9 cellular contexts compared by ENCODE assay signal in the genomic region with DNA sequence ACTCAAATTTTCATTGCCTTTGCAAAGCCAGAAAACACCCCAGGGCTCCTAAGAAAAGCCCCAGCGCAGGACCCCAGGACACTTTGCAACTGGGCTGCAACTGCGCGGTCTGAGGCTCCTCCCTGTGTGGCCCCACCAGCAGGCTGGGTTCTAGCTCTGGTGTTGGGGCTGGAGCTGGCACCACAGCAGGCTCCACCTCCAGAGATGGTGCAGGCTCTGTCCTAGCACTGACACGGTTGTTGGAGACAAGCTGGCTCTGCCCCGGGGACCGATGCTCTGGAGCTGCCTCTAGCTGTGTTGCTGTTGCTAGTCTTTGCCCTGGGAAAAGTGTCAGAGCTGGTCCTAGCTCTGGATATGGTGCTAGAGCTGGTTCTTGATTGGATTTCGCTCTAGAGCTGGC. TPM values are rescaled to one million over a fixed set of nuclear protein-coding genes. Genes with fewer than 3 reads are reported as not detected.
DNase-seq lines count a peak whose midpoint lies in the region; ATAC-seq and TF ChIP-seq lines count a peak whose summit lies in the region.
"Had no signal": no experiment of that assay in that cellular context is flagged by ENCODE, and none has a peak within 500 bp of the region (broad histone marks: within the 10 kb centered on the region; RNA-seq: fewer than 3 reads in every experiment).

No MANE protein-coding gene starts in this region.

- no peak overlapping the region for H3K27ac Mint-ChIP-seq in activated T-cell treated with anti-CD3 and anti-CD28 coated beads, Interleukin-2, amount 50 U/mL, for 72 hours
- H3K27ac Mint-ChIP-seq in immature natural killer cell (peak overlapping the region in 1 of 6 donors; percentile 30), type B pancreatic cell (peak overlapping the region; percentile 39)

- no peaks in the 10 kb centered on the region for H3K27me3 ChIP-seq in body of pancreas

- peaks cover 24% of the 10 kb centered on the region for H3K36me3 Mint-ChIP-seq in activated T-cell treated with anti-CD3 and anti-CD28 coated beads, Interleukin-2, amount 50 U/mL, for 4 hours (ENCODE audit: insufficient read depth)
- peaks cover 8 to 13% of the 10 kb centered on the region in 2 donors for H3K36me3 Mint-ChIP-seq in activated T-cell treated with anti-CD3 and anti-CD28 coated beads, Interleukin-2, amount 50 U/mL, for 72 hours (ENCODE audit: insufficient read depth in 2 of 2)
- H3K36me3 Mint-ChIP-seq in immature natural killer cell (peaks cover 6 to 10% (median 7%) of the 10 kb centered on the region in 3 donors), type B pancreatic cell (peaks cover 17% of the 10 kb centered on the region)

- no peaks in the 10 kb centered on the region for H3K27me3 Mint-ChIP-seq in activated T-cell treated with anti-CD3 and anti-CD28 coated beads, Interleukin-2, amount 50 U/mL, for 4 hours (ENCODE audit: low read depth)
- H3K27me3 Mint-ChIP-seq in activated T-cell treated with anti-CD3 and anti-CD28 coated beads, Interleukin-2, amount 50 U/mL, for 72 hours (ENCODE audit: low read depth) = no peaks in the 10 kb centered on the region
- H3K27me3 Mint-ChIP-seq in immature natural killer cell (ENCODE audit: low read depth in 3 of 3) (peaks cover 13 to 20% (median 15%) of the 10 kb centered on the region in 3 donors), type B pancreatic cell (peaks cover 5% of the 10 kb centered on the region)

- no peak for DNase-seq in activated T-cell treated with anti-CD3 and anti-CD28 coated beads, Interleukin-2, amount 50 U/mL, for 4 hours
- DNase-seq in activated T-cell treated with anti-CD3 and anti-CD28 coated beads for 4 hours (no peak), immature natural killer cell (no peak), type B pancreatic cell (ENCODE audit: extremely low spot score, unreplicated experiment) (no peak), body of pancreas (no peak), NCI-H1417 treated with DMSO at 0.1 percent for 48 hours (lab: John Stamatoyannopoulos, UW) (no peak)
- no peak for DNase-seq in activated T-cell treated with anti-CD3 and anti-CD28 coated beads, Interleukin-2, amount 50 U/mL, for 72 hours

- TF ChIP-seq CTCF in type B pancreatic cell (conservative IDR thresholded peaks at IDR 0.05) = no peak
- TF ChIP-seq CTCF in body of pancreas (IDR thresholded peaks at IDR 0.05) = no peak

- H3K4me1 ChIP-seq in body of pancreas = peaks cover 45% of the 10 kb centered on the region

- H3K9me3 ChIP-seq in body of pancreas = no peaks in the 10 kb centered on the region

- no peaks in the 10 kb centered on the region for H3K9me3 Mint-ChIP-seq in activated T-cell treated with anti-CD3 and anti-CD28 coated beads, Interleukin-2, amount 50 U/mL, for 4 hours
- no peaks in the 10 kb centered on the region for H3K9me3 Mint-ChIP-seq in activated T-cell treated with anti-CD3 and anti-CD28 coated beads, Interleukin-2, amount 50 U/mL, for 72 hours
- H3K9me3 Mint-ChIP-seq in immature natural killer cell = no peaks in the 10 kb centered on the region
- no peaks in the 10 kb centered on the region for H3K9me3 Mint-ChIP-seq in type B pancreatic cell

- WGBS in body of pancreas, 2 donors = 93% methylated on average over 7 of the region's 7 CpGs; no CpG with 5 or more reads in 1 of the 2 donors

- peaks cover 0 to 5% of the 10 kb centered on the region in 2 donors for H3K36me3 ChIP-seq in body of pancreas (replicated peaks in 1 of 2; ENCODE audit: insufficient read depth in 1 of 2, low read depth in 2 of 2)

- no peak overlapping the region for H3K4me3 ChIP-seq in body of pancreas

- H3K27ac ChIP-seq in body of pancreas = no peak overlapping the region

- H3K4me1 Mint-ChIP-seq in activated T-cell treated with anti-CD3 and anti-CD28 coated beads, Interleukin-2, amount 50 U/mL, for 4 hours (ENCODE audit: low read depth) = peaks cover 31% of the 10 kb centered on the region
- H3K4me1 Mint-ChIP-seq in activated T-cell treated with anti-CD3 and anti-CD28 coated beads, Interleukin-2, amount 50 U/mL, for 72 hours (ENCODE audit: low read depth) = peaks cover 47% of the 10 kb centered on the region
- peaks cover 18 to 25% of the 10 kb centered on the region in 2 donors for H3K4me1 Mint-ChIP-seq in immature natural killer cell
- H3K4me1 Mint-ChIP-seq in type B pancreatic cell (ENCODE audit: unreplicated experiment) = peaks cover 27% of the 10 kb centered on the region

- no peak for ATAC-seq in activated T-cell treated with anti-CD3 and anti-CD28 coated beads, Interleukin-2, amount 50 U/mL, for 4 hours
- no peak for ATAC-seq in activated T-cell treated with anti-CD3 and anti-CD28 coated beads, Interleukin-2, amount 50 U/mL, for 72 hours (replicated peaks in 1 of 2)
- no peak for ATAC-seq in HG03432 (IDR thresholded peaks at IDR 0.05; ENCODE audit: unreplicated experiment)
- no peak for ATAC-seq in body of pancreas

- TF ChIP-seq POLR2A in body of pancreas (IDR thresholded peaks at IDR 0.05) = no peak

- intact Hi-C loops in body of pancreas (cut with DNase I) = no loop called here

- H3K4me3 Mint-ChIP-seq in activated T-cell treated with anti-CD3 and anti-CD28 coated beads, Interleukin-2, amount 50 U/mL, for 4 hours = peak overlapping the region; percentile 70
- H3K4me3 Mint-ChIP-seq in activated T-cell treated with anti-CD3 and anti-CD28 coated beads, Interleukin-2, amount 50 U/mL, for 72 hours = peak overlapping the region; percentile 69 to 72
- H3K4me3 Mint-ChIP-seq in immature natural killer cell (peak overlapping the region; percentile 26 to 46 (median 38)), type B pancreatic cell (peak overlapping the region; percentile 72)

RNA-seq across cellular contexts. Expression of gene LCN10, which starts 13.6 kb away (rescaled TPM):
- total RNA-seq in activated T-cell treated with anti-CD3 and anti-CD28 coated beads, Interleukin-2, amount 50 U/mL, for 4 hours = 1 to 10 TPM in 2 of 3 donors, under 1 TPM in 1; 0.82 to 2.4 (median 2.1) TPM
- under 1 TPM; 0.21 to 0.70 TPM for total RNA-seq in activated T-cell treated with anti-CD3 and anti-CD28 coated beads, Interleukin-2, amount 50 U/mL, for 72 hours
- polyA plus RNA-seq in immature natural killer cell = not detected
- total RNA-seq in type B pancreatic cell (ENCODE audit: low replicate concordance) (not detected in 2 replicates), body of pancreas (1 to 10 TPM in 1 of 2 donors, under 1 TPM in 1; 0.78 to 4.6 TPM)
- total RNA-seq: glomerular endothelial cell had no signal

RNA-seq across cellular contexts. Expression of gene DIPK1B, which starts 16.8 kb away (rescaled TPM):
- under 1 TPM in 2 of 3 donors, not detected in 1; 0.16 to 0.18 TPM for total RNA-seq in activated T-cell treated with anti-CD3 and anti-CD28 coated beads, Interleukin-2, amount 50 U/mL, for 4 hours
- under 1 TPM; 0.67 to 0.72 TPM for total RNA-seq in activated T-cell treated with anti-CD3 and anti-CD28 coated beads, Interleukin-2, amount 50 U/mL, for 72 hours
- under 1 TPM in 1 of 3 donors, not detected in 2; 0.19 TPM for polyA plus RNA-seq in immature natural killer cell
- total RNA-seq in type B pancreatic cell (ENCODE audit: low replicate concordance) = 40.8 and 48.7 TPM in 2 replicates
- 10 to 100 TPM in 1 of 2 donors, 1 to 10 TPM in 1; 2.0 to 25.7 TPM for total RNA-seq in body of pancreas

RNA-seq across cellular contexts. Expression of gene LCN6, which starts 19.2 kb away (rescaled TPM):
- total RNA-seq in activated T-cell treated with anti-CD3 and anti-CD28 coated beads, Interleukin-2, amount 50 U/mL, for 4 hours = not detected
- total RNA-seq in activated T-cell treated with anti-CD3 and anti-CD28 coated beads, Interleukin-2, amount 50 U/mL, for 72 hours = not detected
- not detected for polyA plus RNA-seq in immature natural killer cell
- total RNA-seq in type B pancreatic cell (ENCODE audit: low replicate concordance) = not detected in 2 replicates
- total RNA-seq in body of pancreas = not detected
- total RNA-seq: glomerular endothelial cell had no signal

RNA-seq across cellular contexts. Expression of gene LCN8, which starts 28.9 kb away (rescaled TPM):
- not detected for total RNA-seq in activated T-cell treated with anti-CD3 and anti-CD28 coated beads, Interleukin-2, amount 50 U/mL, for 4 hours
- total RNA-seq in activated T-cell treated with anti-CD3 and anti-CD28 coated beads, Interleukin-2, amount 50 U/mL, for 72 hours = not detected
- under 1 TPM in 1 of 3 donors, not detected in 2; 0.62 TPM for polyA plus RNA-seq in immature natural killer cell
- not detected in 2 replicates for total RNA-seq in type B pancreatic cell (ENCODE audit: low replicate concordance)
- not detected for total RNA-seq in body of pancreas
- total RNA-seq: glomerular endothelial cell had no signal

RNA-seq across cellular contexts. Expression of gene LCN15, which starts 35.2 kb away (rescaled TPM):
- not detected for total RNA-seq in activated T-cell treated with anti-CD3 and anti-CD28 coated beads, Interleukin-2, amount 50 U/mL, for 4 hours
- not detected for total RNA-seq in activated T-cell treated with anti-CD3 and anti-CD28 coated beads, Interleukin-2, amount 50 U/mL, for 72 hours
- polyA plus RNA-seq in immature natural killer cell = not detected
- total RNA-seq in type B pancreatic cell (ENCODE audit: low replicate concordance) (0.77 and 0.93 TPM in 2 replicates), body of pancreas (not detected)
